Comparison of ENCODE assay signal across 27 cellular contexts in genomic region chr3:45922950-45923590, GRCh38. TPM values are rescaled to one million over a fixed set of nuclear protein-coding genes. Genes with fewer than 3 reads are reported as not detected.
DNase-seq lines count a peak whose midpoint lies in the region; ATAC-seq, FAIRE-seq and TF ChIP-seq lines count a peak whose summit lies in the region.
"Had no signal": no experiment of that assay in that cellular context is flagged by ENCODE, and none has a peak within 500 bp of the region (broad histone marks: within the 10 kb centered on the region; RNA-seq: fewer than 3 reads in every experiment).

No MANE protein-coding gene starts in this region.

- POLR2A ChIA-PET in CD8-positive, alpha-beta memory T cell (lab: Charles Lee) = interaction anchor here (0.6 kb wide), 1 partner anchor 218 kb away, joined by 3 read pairs; no protein-coding TSS in a partner anchor

- no peak overlapping the region for H3K4me2 ChIP-seq in neural progenitor cell
- H3K4me2 ChIP-seq: BLaER1 had no signal

- no peaks in the 10 kb centered on the region for H3K9me3 Mint-ChIP-seq in activated naive CD4-positive, alpha-beta T cell treated with anti-CD3 and anti-CD28 coated beads, Interleukin-2, amount 10 ng/mL, durations not matched to agents 7 days and 5 days
- no peaks in the 10 kb centered on the region for H3K9me3 Mint-ChIP-seq in activated naive CD4-positive, alpha-beta T cell treated with anti-CD3 and anti-CD28 coated beads, Interleukin-2, amount 50 U/mL, for 72 hours
- no peaks in the 10 kb centered on the region for H3K9me3 Mint-ChIP-seq in CD8-positive, alpha-beta memory T cell
- H3K9me3 Mint-ChIP-seq in neural progenitor cell = no peaks in the 10 kb centered on the region
- H3K9me3 Mint-ChIP-seq: CD4-positive, CD25-positive, alpha-beta regulatory T cell had no signal

- no peaks in the 10 kb centered on the region for H3K27me3 ChIP-seq in CD8-positive, alpha-beta memory T cell (ENCODE audit: insufficient read depth, low read length, poor library complexity, severe bottlenecking)
- no peaks in the 10 kb centered on the region for H3K27me3 ChIP-seq in neural progenitor cell
- H3K27me3 ChIP-seq: BLaER1, SJSA1 had no signal

- no peak overlapping the region for H3K9ac ChIP-seq in neural progenitor cell
- H3K9ac ChIP-seq: BLaER1, GM23248 had no signal

- H3K79me2 ChIP-seq in neural progenitor cell (ENCODE audit: low read depth) = no peaks in the 10 kb centered on the region

- peaks cover 9% of the 10 kb centered on the region for H3K4me1 Mint-ChIP-seq in activated naive CD4-positive, alpha-beta T cell treated with anti-CD3 and anti-CD28 coated beads, Interleukin-2, amount 10 ng/mL, durations not matched to agents 7 days and 5 days
- H3K4me1 Mint-ChIP-seq in CD8-positive, alpha-beta memory T cell = peaks cover 15 to 45% (median 28%) of the 10 kb centered on the region in 3 donors
- H3K4me1 Mint-ChIP-seq in neural progenitor cell = no peaks in the 10 kb centered on the region

- no peak for ATAC-seq in activated naive CD4-positive, alpha-beta T cell treated with anti-CD3 and anti-CD28 coated beads, Interleukin-2, amount 50 U/mL, for 72 hours

- H3K27me3 Mint-ChIP-seq in activated naive CD4-positive, alpha-beta T cell treated with anti-CD3 and anti-CD28 coated beads, Interleukin-2, amount 10 ng/mL, durations not matched to agents 7 days and 5 days = no peaks in the 10 kb centered on the region
- H3K27me3 Mint-ChIP-seq in CD8-positive, alpha-beta memory T cell = no peaks in the 10 kb centered on the region
- H3K27me3 Mint-ChIP-seq in neural progenitor cell (ENCODE audit: insufficient read depth, low read depth) = no peaks in the 10 kb centered on the region
- H3K27me3 Mint-ChIP-seq: CD4-positive, CD25-positive, alpha-beta regulatory T cell had no signal

- no peak overlapping the region for H2AFZ ChIP-seq in neural progenitor cell (replicated peaks)
- H2AFZ ChIP-seq: GM23248 had no signal

- H3K36me3 Mint-ChIP-seq in activated naive CD4-positive, alpha-beta T cell treated with anti-CD3 and anti-CD28 coated beads, Interleukin-2, amount 10 ng/mL, durations not matched to agents 7 days and 5 days = peaks cover 63% of the 10 kb centered on the region
- peaks cover 13 to 19% of the 10 kb centered on the region in 2 donors for H3K36me3 Mint-ChIP-seq in activated naive CD4-positive, alpha-beta T cell treated with anti-CD3 and anti-CD28 coated beads, Interleukin-2, amount 50 U/mL, for 72 hours
- H3K36me3 Mint-ChIP-seq in CD8-positive, alpha-beta memory T cell = peaks cover 9 to 95% (median 31%) of the 10 kb centered on the region in 3 donors
- peaks cover 22% of the 10 kb centered on the region for H3K36me3 Mint-ChIP-seq in neural progenitor cell

- no peak for FAIRE-seq in frontal cortex (lab: Jason Lieb, UNC)
- FAIRE-seq: A204.1, G401.6 had no signal

- CTCF ChIA-PET in activated naive CD4-positive, alpha-beta T cell treated with anti-CD3 and anti-CD28 coated beads, Interleukin-2, amount 10 ng/mL, durations not matched to agents 7 days and 5 days (lab: Charles Lee) = interaction anchor here (0.7 to 10.0 kb wide), 5 partner anchors 11 to 414 kb away, joined by 3 to 87 read pairs (median 3); no protein-coding TSS in a partner anchor
- CTCF ChIA-PET in CD8-positive, alpha-beta memory T cell (lab: Charles Lee) = interaction anchor here (1.0 to 1.7 kb wide), 4 partner anchors 17 to 162 kb away, joined by 3 read pairs; no protein-coding TSS in a partner anchor

- no peaks in the 10 kb centered on the region for H3F3A ChIP-seq in neural progenitor cell (ENCODE audit: low read depth)

- DNase-seq in activated naive CD4-positive, alpha-beta T cell treated with anti-CD3 and anti-CD28 coated beads, Interleukin-2, amount 10 ng/mL, durations not matched to agents 7 days and 5 days = no peak
- no peak for DNase-seq in activated naive CD4-positive, alpha-beta T cell treated with anti-CD3 and anti-CD28 coated beads, Interleukin-2, amount 50 U/mL, for 72 hours (ENCODE audit: low spot score in 2 of 2)
- DNase-seq in CD8-positive, alpha-beta memory T cell = no peak
- no peak for DNase-seq in neural progenitor cell (ENCODE audit: low spot score)
- DNase-seq in SW 1271 (lab: John Stamatoyannopoulos, UW) = no peak
- DNase-seq in frontal cortex (ENCODE audit: low spot score in 2 of 2) = no peak
- DNase-seq: CD4-positive, CD25-positive, alpha-beta regulatory T cell; COR-L47; DMS53; H7; KG1; MM.1S; NCI-H2029; NCI-H446 treated with DMSO at 0.1 percent for 48 hours; NCI-H526; NCI-H82; NK-92 treated with Interleukin-12 subunit alpha and Interleukin-12 subunit beta, amount 100 ng/mL, for 24 hours had no signal

- H3K36me3 ChIP-seq in CD8-positive, alpha-beta memory T cell (ENCODE audit: insufficient read depth, low read length) = peaks cover 39% of the 10 kb centered on the region
- peaks cover 92% of the 10 kb centered on the region for H3K36me3 ChIP-seq in KOPT-K1 (ENCODE audit: insufficient read depth, low read length)
- no peaks in the 10 kb centered on the region for H3K36me3 ChIP-seq in neural progenitor cell

- H3K4me1 ChIP-seq in CD8-positive, alpha-beta memory T cell (ENCODE audit: insufficient read depth, low read length) = peaks cover 10% of the 10 kb centered on the region
- H3K4me1 ChIP-seq in neural progenitor cell = no peaks in the 10 kb centered on the region
- H3K4me1 ChIP-seq: BLaER1 had no signal

- peak overlapping the region; percentile 66 for H3K27ac Mint-ChIP-seq in activated naive CD4-positive, alpha-beta T cell treated with anti-CD3 and anti-CD28 coated beads, Interleukin-2, amount 10 ng/mL, durations not matched to agents 7 days and 5 days
- no peak overlapping the region for H3K27ac Mint-ChIP-seq in activated naive CD4-positive, alpha-beta T cell treated with anti-CD3 and anti-CD28 coated beads, Interleukin-2, amount 50 U/mL, for 72 hours
- H3K27ac Mint-ChIP-seq in CD8-positive, alpha-beta memory T cell = peak overlapping the region in 6 of 8 donors; percentile 8 to 67 (median 46)
- H3K27ac Mint-ChIP-seq in neural progenitor cell = no peak overlapping the region

- no peaks in the 10 kb centered on the region for H3K9me3 ChIP-seq in CD8-positive, alpha-beta memory T cell (ENCODE audit: low read length)
- no peaks in the 10 kb centered on the region for H3K9me3 ChIP-seq in KOPT-K1 (ENCODE audit: insufficient read depth, low read length, poor library complexity, severe bottlenecking)
- H3K9me3 ChIP-seq in neural progenitor cell (ENCODE audit: low read depth) = no peaks in the 10 kb centered on the region
- H3K9me3 ChIP-seq: BLaER1, SJSA1 had no signal

- no peak overlapping the region for H3K27ac ChIP-seq in CD8-positive, alpha-beta memory T cell (ENCODE audit: low read depth, low read length)
- peak overlapping the region; percentile 99 for H3K27ac ChIP-seq in KOPT-K1 (ENCODE audit: low read depth, low read length, poor library complexity, severe bottlenecking)
- H3K27ac ChIP-seq in neural progenitor cell = no peak overlapping the region
- H3K27ac ChIP-seq: BLaER1, GM23248, SJSA1 had no signal

- TF ChIP-seq CTCF in neural progenitor cell (IDR thresholded peaks at IDR 0.05) = no peak

- no peaks in the 10 kb centered on the region for H4K20me1 ChIP-seq in neural progenitor cell (ENCODE audit: low read depth)
- H4K20me1 ChIP-seq: BLaER1 had no signal

- H3K4me3 Mint-ChIP-seq in activated naive CD4-positive, alpha-beta T cell treated with anti-CD3 and anti-CD28 coated beads, Interleukin-2, amount 10 ng/mL, durations not matched to agents 7 days and 5 days = no peak overlapping the region
- H3K4me3 Mint-ChIP-seq in CD8-positive, alpha-beta memory T cell = peak overlapping the region in 2 of 7 donors; percentile 28 to 44
- H3K4me3 Mint-ChIP-seq in neural progenitor cell = peak overlapping the region; percentile 63
- H3K4me3 Mint-ChIP-seq: CD4-positive, CD25-positive, alpha-beta regulatory T cell had no signal

- H3K4me3 ChIP-seq in CD8-positive, alpha-beta memory T cell (ENCODE audit: low read length) = no peak overlapping the region
- H3K4me3 ChIP-seq in neural progenitor cell = no peak overlapping the region
- H3K4me3 ChIP-seq: BLaER1, GM23248, SJSA1 had no signal

RNA-seq across cellular contexts. Expression of gene CXCR6, which starts 20.2 kb away (rescaled TPM):
- total RNA-seq in activated naive CD4-positive, alpha-beta T cell treated with anti-CD3 and anti-CD28 coated beads, Interleukin-2, amount 50 U/mL, for 72 hours = 1 to 10 TPM; 1.0 to 1.8 TPM
- total RNA-seq in CD8-positive, alpha-beta memory T cell = 1 to 10 TPM; 5.8 to 5.9 TPM
- 70.8 TPM for polyA plus RNA-seq in CD8-positive, alpha-beta memory T cell
- total RNA-seq in neural progenitor cell (ENCODE audit: low replicate concordance) (not detected in 2 replicates), frontal cortex (not detected)
- total RNA-seq: GM23248, H7, PC-3, RPMI7951, SJSA1 had no signal
- polyA plus RNA-seq: AG04450, GM23248 had no signal

RNA-seq across cellular contexts. Expression of gene CCR9, which starts 36.7 kb away (rescaled TPM):
- not detected for total RNA-seq in activated naive CD4-positive, alpha-beta T cell treated with anti-CD3 and anti-CD28 coated beads, Interleukin-2, amount 50 U/mL, for 72 hours
- total RNA-seq in CD8-positive, alpha-beta memory T cell = 1 to 10 TPM; 7.3 to 8.3 TPM
- 1.4 TPM for polyA plus RNA-seq in CD8-positive, alpha-beta memory T cell
- total RNA-seq in neural progenitor cell (ENCODE audit: low replicate concordance) (not detected in 2 replicates), frontal cortex (0.41 TPM)
- total RNA-seq: CD4-positive, CD25-positive, alpha-beta regulatory T cell; GM23248; H7; PC-3; Right ventricle myocardium inferior; RPMI7951; SJSA1 had no signal
- polyA plus RNA-seq: AG04450, GM23248 had no signal

Comparison
In these comparisons a context has a peak if more than half of its experiments do, and no peak if none do; other contexts are left out.
1. H3K27ac Mint-ChIP-seq: peak in activated naive CD4-positive, alpha-beta T cell treated with anti-CD3 and anti-CD28 coated beads, Interleukin-2, amount 10 ng/mL, durations not matched to agents 7 days and 5 days (single experiment) and CD8-positive, alpha-beta memory T cell (6 of 8); none in activated naive CD4-positive, alpha-beta T cell treated with anti-CD3 and anti-CD28 coated beads, Interleukin-2, amount 50 U/mL, for 72 hours (0 of 2) and neural progenitor cell (single experiment).